14 cellular contexts compared by ENCODE assay signal in genomic region chr15:39595621-39596221, GRCh38. TPM values are rescaled to one million over a fixed set of nuclear protein-coding genes. Genes with fewer than 3 reads are reported as not detected.
DNase-seq lines count a peak whose midpoint lies in the region; ATAC-seq, FAIRE-seq and TF ChIP-seq lines count a peak whose summit lies in the region.
"Had no signal": no experiment of that assay in that cellular context is flagged by ENCODE, and none has a peak within 500 bp of the region (broad histone marks: within the 10 kb centered on the region; RNA-seq: fewer than 3 reads in every experiment).

No MANE protein-coding gene starts in this region.

- H3K9me3 ChIP-seq in smooth muscle cell (replicated peaks; ENCODE audit: low read depth), result no peaks in the 10 kb centered on the region
- H3K9me3 ChIP-seq: heart right ventricle, testis had no signal

- no peaks in the 10 kb centered on the region for H3K79me2 ChIP-seq in smooth muscle cell (ENCODE audit: low read depth)

- H4K20me1 ChIP-seq in smooth muscle cell (ENCODE audit: low read depth), result peaks cover 62% of the 10 kb centered on the region

- no peak overlapping the region for H2AFZ ChIP-seq in smooth muscle cell (ENCODE audit: low read depth)

- no peak overlapping the region for H3K4me2 ChIP-seq in smooth muscle cell

- TF ChIP-seq CTCF in bronchial epithelial cell (IDR thresholded peaks at IDR 0.05; ENCODE audit: insufficient read depth, low read length, severe bottlenecking), result no peak
- no peak for TF ChIP-seq CTCF in smooth muscle cell (IDR thresholded peaks at IDR 0.05; ENCODE audit: borderline replicate concordance, insufficient read depth, poor library complexity, severe bottlenecking)

- ATAC-seq in HG03378 (IDR thresholded peaks at IDR 0.05; ENCODE audit: unreplicated experiment), result no peak

- no peak for FAIRE-seq in bronchial epithelial cell (lab: Jason Lieb, UNC)

- H3K4me3 ChIP-seq in bronchial epithelial cell (ENCODE audit: low read depth, low read length), result no peak overlapping the region
- no peak overlapping the region for H3K4me3 ChIP-seq in smooth muscle cell
- H3K4me3 ChIP-seq: heart right ventricle, testis had no signal

- WGBS in smooth muscle cell (ENCODE audit: low lambda C conversion rate), result 95% methylated on average over 6 of the region's 6 CpGs

- peak overlapping the region; percentile 51 for H3K27ac ChIP-seq in smooth muscle cell (ENCODE audit: low read depth)
- H3K27ac ChIP-seq: heart right ventricle, testis had no signal

- H3K4me1 ChIP-seq in smooth muscle cell (ENCODE audit: low read depth), result peaks cover 4% of the 10 kb centered on the region
- H3K4me1 ChIP-seq: testis had no signal

- peaks cover 70% of the 10 kb centered on the region for H3F3A ChIP-seq in smooth muscle cell (ENCODE audit: low read depth)

- no peak overlapping the region for H3K9ac ChIP-seq in smooth muscle cell (ENCODE audit: low read depth)

- DNase-seq in DMS53 (lab: John Stamatoyannopoulos, UW) (peak; percentile 16), DMS53 treated with DMSO at 0.1 percent for 48 hours (lab: John Stamatoyannopoulos, UW; ENCODE audit: unreplicated experiment) (no peak), bronchial epithelial cell (ENCODE audit: low read depth) (peak; percentile 49), glomerular visceral epithelial cell (ENCODE audit: extremely low spot score) (peak; percentile 37), smooth muscle cell (lab: John Stamatoyannopoulos, UW; ENCODE audit: unreplicated experiment) (no peak), GM19240 (ENCODE audit: insufficient read length, low spot score) (no peak), KG1 (lab: John Stamatoyannopoulos, UW) (no peak)
- DNase-seq: 8988T; activated CD4-positive, CD25-positive, alpha-beta regulatory T cell; activated T-cell treated with anti-CD3 and anti-CD28 coated beads for 4 hours; heart right ventricle; NCI-H1092; testis had no signal

- peaks cover 23% of the 10 kb centered on the region for H3K36me3 ChIP-seq in bronchial epithelial cell (ENCODE audit: control insufficient read depth, insufficient read depth, low read length)
- peaks cover 48% of the 10 kb centered on the region for H3K36me3 ChIP-seq in smooth muscle cell (ENCODE audit: low read depth)

- H3K27me3 ChIP-seq in bronchial epithelial cell (ENCODE audit: control insufficient read depth, insufficient read depth, low read length), result no peaks in the 10 kb centered on the region
- no peaks in the 10 kb centered on the region for H3K27me3 ChIP-seq in smooth muscle cell (ENCODE audit: low read depth)
- H3K27me3 ChIP-seq: heart right ventricle, testis had no signal

RNA-seq across cellular contexts. Expression of gene THBS1, which starts 14.8 kb away (rescaled TPM):
- total RNA-seq in bronchial epithelial cell (37.8 and 162 TPM in 2 replicates), smooth muscle cell (648 and 662 TPM in 2 replicates)
- polyA plus RNA-seq in smooth muscle cell, result 203 and 264 TPM in 2 replicates

Comparison
In these comparisons a context has a peak if more than half of its experiments do, and no peak if none do; other contexts are left out.
1. DNase-seq: peak in DMS53 (single experiment), bronchial epithelial cell (single experiment) and glomerular visceral epithelial cell (single experiment); none in DMS53 treated with DMSO at 0.1 percent for 48 hours (single experiment), smooth muscle cell (single experiment), GM19240 (single experiment) and KG1 (single experiment).